8 cellular contexts compared by ENCODE assay signal in genomic region chr6:25490018-25490865, GRCh38.
DNase-seq lines count a peak whose midpoint lies in the region; ATAC-seq and TF ChIP-seq lines count a peak whose summit lies in the region.

No MANE protein-coding gene starts in this region.

- WGBS in testis, 2 donors = 63 to 65% methylated on average over 9 of the region's 9 CpGs

- no peak overlapping the region for H3K27ac Mint-ChIP-seq in activated T-helper 17 cell treated with anti-CD3 and anti-CD28 coated beads, Interleukin-2, amount 50 U/mL, for 72 hours

- H3K9me3 ChIP-seq in testis = no peaks in the 10 kb centered on the region

- peak; percentile 78 for ATAC-seq in GM21737 (IDR thresholded peaks at IDR 0.05; ENCODE audit: unreplicated experiment)
- ATAC-seq in activated T-helper 17 cell treated with anti-CD3 and anti-CD28 coated beads, Interleukin-2, amount 50 U/mL, for 72 hours (replicated peaks) = peak; percentile 78

- H3K9me3 Mint-ChIP-seq in activated T-helper 17 cell treated with anti-CD3 and anti-CD28 coated beads, Interleukin-2, amount 50 U/mL, for 72 hours = no peaks in the 10 kb centered on the region

- H3K27me3 Mint-ChIP-seq in activated T-helper 17 cell treated with anti-CD3 and anti-CD28 coated beads, Interleukin-2, amount 50 U/mL, for 72 hours = no peaks in the 10 kb centered on the region

- H3K4me3 Mint-ChIP-seq in activated T-helper 17 cell treated with anti-CD3 and anti-CD28 coated beads, Interleukin-2, amount 50 U/mL, for 72 hours = no peak overlapping the region

- no peaks in the 10 kb centered on the region for H3K4me1 Mint-ChIP-seq in activated T-helper 17 cell treated with anti-CD3 and anti-CD28 coated beads, Interleukin-2, amount 50 U/mL, for 72 hours

- peaks cover 15% of the 10 kb centered on the region for H3K4me1 ChIP-seq in testis

- H3K36me3 ChIP-seq in testis (ENCODE audit: low read depth, missing control alignments) = no peaks in the 10 kb centered on the region

- no peaks in the 10 kb centered on the region for H3K27me3 ChIP-seq in testis

- TF ChIP-seq POLR2A in testis (IDR thresholded peaks at IDR 0.05) = no peak

- H3K4me3 ChIP-seq in fibroblast of villous mesenchyme (ENCODE audit: low read depth, low read length) (no peak overlapping the region), testis (no peak overlapping the region)

- H3K27ac ChIP-seq in testis = peak overlapping the region in 1 of 2 donors; percentile 43

- intact Hi-C loops in testis (cut with DNase I; ENCODE audit: low total_unique reads) = loop anchor here (10.0 kb wide), 1 partner anchor 225 kb away; no protein-coding TSS in a partner anchor

- peak; percentile 90 for TF ChIP-seq CTCF in fibroblast of villous mesenchyme (IDR thresholded peaks at IDR 0.05; ENCODE audit: insufficient read depth, low read depth, low read length)
- peak; percentile 61 to 80 (median 64) for TF ChIP-seq CTCF in testis (IDR thresholded peaks at IDR 0.05)

- DNase-seq in DMS 273 (lab: John Stamatoyannopoulos, UW; ENCODE audit: unreplicated experiment) (peak; percentile 92), M059J (ENCODE audit: low read depth) (peak; percentile 82), RPMI8226 (peak; percentile 91), fibroblast of villous mesenchyme (ENCODE audit: low read depth) (peak; percentile 83), occipital lobe (lab: John Stamatoyannopoulos, UW) (peak; percentile 50), testis (peak; percentile 84)

- no peaks in the 10 kb centered on the region for H3K36me3 Mint-ChIP-seq in activated T-helper 17 cell treated with anti-CD3 and anti-CD28 coated beads, Interleukin-2, amount 50 U/mL, for 72 hours (ENCODE audit: low read depth)
